In the genomic region with DNA sequence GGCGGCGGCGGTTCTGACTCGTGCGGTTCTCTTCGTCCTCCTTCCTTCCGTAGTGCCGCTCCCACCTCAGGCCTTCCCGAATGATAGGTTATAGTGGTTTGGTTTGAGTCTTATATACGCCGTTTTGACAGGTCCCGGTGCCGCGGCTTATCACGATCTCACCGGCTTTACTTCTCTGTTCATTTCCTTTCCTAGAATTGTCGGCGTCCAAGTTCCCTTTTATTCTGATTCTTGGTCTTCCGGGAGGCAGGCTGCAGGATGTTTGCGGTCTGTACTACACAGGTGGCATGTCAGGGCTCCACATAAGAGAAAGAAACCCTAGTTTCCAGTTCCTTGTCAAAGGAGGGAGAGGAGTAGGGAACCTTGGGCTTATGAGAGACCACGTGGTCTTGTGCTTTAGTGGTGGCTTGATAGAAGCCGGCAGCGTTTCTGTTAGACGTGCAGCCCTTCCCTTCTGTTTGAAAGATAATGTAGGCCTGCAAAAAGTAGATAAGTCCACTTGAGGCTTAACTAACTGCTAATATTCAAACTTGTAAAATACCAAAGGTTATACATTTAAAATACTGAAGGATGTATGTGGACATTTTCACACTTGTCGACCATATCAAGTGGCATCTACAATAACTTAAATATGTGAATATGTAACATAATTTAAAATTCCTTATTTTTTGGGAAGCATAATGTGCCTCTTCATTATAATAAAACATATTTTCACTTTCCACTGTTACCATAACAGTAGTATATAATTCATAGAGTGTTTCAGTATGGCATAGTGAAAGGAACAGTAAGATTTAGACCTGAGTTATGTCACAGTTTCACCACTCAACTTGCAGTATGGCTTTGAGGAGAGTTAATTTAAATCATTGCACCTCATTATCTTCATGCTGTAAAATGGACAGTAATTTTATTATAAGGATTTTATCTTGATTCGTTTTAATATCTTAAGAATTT, we compare ENCODE assay signal across 8 cellular contexts. TPM values are rescaled to one million over a fixed set of nuclear protein-coding genes. Genes with fewer than 3 reads are reported as not detected.
A peak's percentile ranks its signal among the peaks of the same experiment; 100 is the strongest.
DNase-seq lines count a peak whose midpoint lies in the region; ATAC-seq and TF ChIP-seq lines count a peak whose summit lies in the region.

No MANE protein-coding gene starts in this region.

- H3K4me3 ChIP-seq in A673 (ENCODE audit: low read depth, low read length, poor library complexity, severe bottlenecking), result peak overlapping the region; percentile 89
- H3K4me3 ChIP-seq in mucosa of rectum (ENCODE audit: low read length in 2 of 2), result peak overlapping the region; percentile 96 to 97

- TSS peak; percentile 53 for BruUV-seq in A673 (replicated peaks; lab: Mats Ljungman, UMichigan)

- peak overlapping the region; percentile 99 for H3K27ac Mint-ChIP-seq in stimulated activated naive CD8-positive, alpha-beta T cell treated with anti-CD3 and anti-CD28 coated beads, Interleukin-15, Interleukin-2, amounts not matched to agents 100 ng/mL and 50 ng/mL, for 24 hours

- intact Hi-C loops in A673 (cut with micrococcal nuclease; ENCODE audit: unreplicated experiment), result loop anchor here (5.0 to 10.0 kb wide), 2 partner anchors 211 to 534 kb away; no protein-coding TSS in a partner anchor

- H3K27ac ChIP-seq in A673 (ENCODE audit: low read depth, low read length, poor library complexity, severe bottlenecking) (peak overlapping the region; percentile 93), mucosa of rectum (ENCODE audit: low read depth in 2 of 2, low read length in 2 of 2) (peak overlapping the region; percentile 97 to 98)

- ATAC-seq in GM18511 (IDR thresholded peaks at IDR 0.05; ENCODE audit: unreplicated experiment) (peak; percentile 47), HG03039 (IDR thresholded peaks at IDR 0.05; ENCODE audit: unreplicated experiment) (peak; percentile 41)

- TF ChIP-seq POLR2A in erythroblast (IDR thresholded peaks at IDR 0.05; ENCODE audit: low read length), result peak; percentile 2

- H3K36me3 Mint-ChIP-seq in stimulated activated naive CD8-positive, alpha-beta T cell treated with anti-CD3 and anti-CD28 coated beads, Interleukin-15, Interleukin-2, amounts not matched to agents 100 ng/mL and 50 ng/mL, for 24 hours (ENCODE audit: low read depth), result peaks cover 19% of the 10 kb centered on the region

- POLR2A ChIA-PET in A673 (lab: Charles Lee; ENCODE audit: low non-redundant PET), result no interaction called here

- CTCF ChIA-PET in A673 (lab: Charles Lee), result no interaction called here

- no peaks in the 10 kb centered on the region for H3K27me3 ChIP-seq in A673 (replicated peaks; ENCODE audit: insufficient read depth, low read depth, low read length, poor library complexity)
- H3K27me3 ChIP-seq in mucosa of rectum (ENCODE audit: control insufficient read depth in 2 of 2, insufficient read depth in 2 of 2, low read length in 2 of 2), result no peaks in the 10 kb centered on the region

- H3K9me3 Mint-ChIP-seq in stimulated activated naive CD8-positive, alpha-beta T cell treated with anti-CD3 and anti-CD28 coated beads, Interleukin-15, Interleukin-2, amounts not matched to agents 100 ng/mL and 50 ng/mL, for 24 hours, result no peaks in the 10 kb centered on the region

- H3K4me1 Mint-ChIP-seq in stimulated activated naive CD8-positive, alpha-beta T cell treated with anti-CD3 and anti-CD28 coated beads, Interleukin-15, Interleukin-2, amounts not matched to agents 100 ng/mL and 50 ng/mL, for 24 hours (ENCODE audit: low read depth), result peaks cover 73% of the 10 kb centered on the region

- H3K4me1 ChIP-seq in A673 (ENCODE audit: insufficient read depth, low read length, poor library complexity, severe bottlenecking) (peaks cover 30% of the 10 kb centered on the region), mucosa of rectum (ENCODE audit: control insufficient read depth in 2 of 2, insufficient read depth in 2 of 2, low read length in 2 of 2) (peaks cover 13 to 18% of the 10 kb centered on the region in 2 donors)

- peak overlapping the region; percentile 98 for H3K4me3 Mint-ChIP-seq in stimulated activated naive CD8-positive, alpha-beta T cell treated with anti-CD3 and anti-CD28 coated beads, Interleukin-15, Interleukin-2, amounts not matched to agents 100 ng/mL and 50 ng/mL, for 24 hours

- H3K9ac ChIP-seq in mucosa of rectum (ENCODE audit: low read depth in 1 of 2, low read length in 2 of 2), result peak overlapping the region; percentile 95 to 97

- DNase-seq in A673 (ENCODE audit: low spot score), result peak; percentile 52
- DNase-seq in NCI-H69 (lab: John Stamatoyannopoulos, UW), result peak; percentile 78
- peak; percentile 33 for DNase-seq in activated T-cell treated with anti-CD3 and anti-CD28 coated beads for 1 hour (ENCODE audit: low read depth)
- DNase-seq in erythroblast (lab: John Stamatoyannopoulos, UW), result peak; percentile 94 to 98

- no peak for TF ChIP-seq CTCF in A673 (conservative IDR thresholded peaks at IDR 0.05; ENCODE audit: low read depth, low read length)

- no peaks in the 10 kb centered on the region for H3K27me3 Mint-ChIP-seq in stimulated activated naive CD8-positive, alpha-beta T cell treated with anti-CD3 and anti-CD28 coated beads, Interleukin-15, Interleukin-2, amounts not matched to agents 100 ng/mL and 50 ng/mL, for 24 hours

- H3K36me3 ChIP-seq in A673 (ENCODE audit: insufficient read depth, low read length, poor library complexity, severe bottlenecking), result no peaks in the 10 kb centered on the region
- H3K36me3 ChIP-seq in mucosa of rectum (ENCODE audit: control insufficient read depth in 2 of 2, insufficient read depth in 2 of 2, low read length in 2 of 2), result no peaks in the 10 kb centered on the region

- H3K9me3 ChIP-seq in A673 (ENCODE audit: low read depth, low read length, poor library complexity, severe bottlenecking), result no peaks in the 10 kb centered on the region
- no peaks in the 10 kb centered on the region for H3K9me3 ChIP-seq in mucosa of rectum (ENCODE audit: control insufficient read depth in 2 of 2, low read length in 2 of 2)

RNA-seq across cellular contexts. Expression of gene USP15, which starts 0.8 kb away (rescaled TPM):
- total RNA-seq in A673 (2021), result 61.7 and 65.7 TPM in 2 replicates

Comparison
In these comparisons a context has a peak if more than half of its experiments do, and no peak if none do; other contexts are left out.
1. Peak in every context shown above with its lines: DNase-seq, ATAC-seq, H3K4me3 ChIP-seq and H3K27ac ChIP-seq.
2. DNase-seq: peak in every context shown above with its lines; median percentile 96 in erythroblast; 78 in NCI-H69; 52 in A673; 33 in activated T-cell treated with anti-CD3 and anti-CD28 coated beads for 1 hour.